In genomic region chr2:237742191-237742590, GRCh38 we compare ENCODE assay signal across 18 cellular contexts. TPM values are rescaled to one million over a fixed set of nuclear protein-coding genes. Genes with fewer than 3 reads are reported as not detected.
A peak's percentile ranks its signal among the peaks of the same experiment; 100 is the strongest.
DNase-seq lines count a peak whose midpoint lies in the region; ATAC-seq and TF ChIP-seq lines count a peak whose summit lies in the region.
"Had no signal": no experiment of that assay in that cellular context is flagged by ENCODE, and none has a peak within 500 bp of the region (broad histone marks: within the 10 kb centered on the region; RNA-seq: fewer than 3 reads in every experiment).

No MANE protein-coding gene starts in this region.

- no peak overlapping the region for H3K4me3 Mint-ChIP-seq in activated naive CD4-positive, alpha-beta T cell treated with anti-CD3 and anti-CD28 coated beads, Interleukin-2, amount 50 U/mL, for 24 hours
- H3K4me3 Mint-ChIP-seq in activated T-helper 1 cell treated with anti-CD3 and anti-CD28 coated beads, Interleukin-12 subunit alpha, Interleukin-12 subunit beta, Interleukin-2, Interleukin-4 antibody, amounts not matched to agents 30 ng/mL and 10 ng/mL and 1 ng/mL, durations not matched to agents 14 hours and 24 hours and 36 hours = no peak overlapping the region

- H3K4me3 ChIP-seq in mucosa of descending colon (no peak overlapping the region), transverse colon (no peak overlapping the region)
- H3K4me3 ChIP-seq: lung, SK-N-MC, upper lobe of right lung had no signal

- no peaks in the 10 kb centered on the region for H3K9me3 ChIP-seq in mucosa of descending colon
- H3K9me3 ChIP-seq in transverse colon = no peaks in the 10 kb centered on the region
- H3K9me3 ChIP-seq: upper lobe of right lung had no signal

- H3K27me3 Mint-ChIP-seq in activated naive CD4-positive, alpha-beta T cell treated with anti-CD3 and anti-CD28 coated beads, Interleukin-2, amount 50 U/mL, for 24 hours = no peaks in the 10 kb centered on the region
- H3K27me3 Mint-ChIP-seq in activated T-helper 1 cell treated with anti-CD3 and anti-CD28 coated beads, Interleukin-12 subunit alpha, Interleukin-12 subunit beta, Interleukin-2, Interleukin-4 antibody, amounts not matched to agents 30 ng/mL and 10 ng/mL and 1 ng/mL, durations not matched to agents 14 hours and 24 hours and 36 hours (ENCODE audit: insufficient read depth) = no peaks in the 10 kb centered on the region

- ATAC-seq in mucosa of descending colon (peak; percentile 33), HG03097 (IDR thresholded peaks at IDR 0.05; ENCODE audit: low FRiP score, unreplicated experiment) (no peak)
- ATAC-seq: upper lobe of right lung had no signal

- TF ChIP-seq CTCF in mucosa of descending colon (IDR thresholded peaks at IDR 0.05) = no peak
- no peak for TF ChIP-seq CTCF in transverse colon (IDR thresholded peaks at IDR 0.05)

- in situ Hi-C loops in transverse colon (cut with MboI; ENCODE audit: low pct_ligation_motif_present in 1 of 4, low pct_unique_long_range_greater_than_20kb in 1 of 4, low sequenced_read_pairs in 3 of 4) = loop anchor here (5.0 to 25.0 kb wide), 5 partner anchors 67 to 237 kb away; partner anchors contain the start of gene RAB17 (in 1 of the 4)

- peaks cover 56% of the 10 kb centered on the region for H3K4me1 Mint-ChIP-seq in activated naive CD4-positive, alpha-beta T cell treated with anti-CD3 and anti-CD28 coated beads, Interleukin-2, amount 50 U/mL, for 24 hours
- H3K4me1 Mint-ChIP-seq in activated T-helper 1 cell treated with anti-CD3 and anti-CD28 coated beads, Interleukin-12 subunit alpha, Interleukin-12 subunit beta, Interleukin-2, Interleukin-4 antibody, amounts not matched to agents 30 ng/mL and 10 ng/mL and 1 ng/mL, durations not matched to agents 14 hours and 24 hours and 36 hours (ENCODE audit: low read depth) = peaks cover 38% of the 10 kb centered on the region

- H3K27ac ChIP-seq in transverse colon = peak overlapping the region; percentile 26 to 86 (median 80)
- H3K27ac ChIP-seq: SK-N-MC, upper lobe of right lung had no signal

- peak overlapping the region; percentile 41 for H3K27ac Mint-ChIP-seq in activated naive CD4-positive, alpha-beta T cell treated with anti-CD3 and anti-CD28 coated beads, Interleukin-2, amount 50 U/mL, for 24 hours
- peak overlapping the region; percentile 68 for H3K27ac Mint-ChIP-seq in activated T-helper 1 cell treated with anti-CD3 and anti-CD28 coated beads, Interleukin-12 subunit alpha, Interleukin-12 subunit beta, Interleukin-2, Interleukin-4 antibody, amounts not matched to agents 30 ng/mL and 10 ng/mL and 1 ng/mL, durations not matched to agents 14 hours and 24 hours and 36 hours

- peaks cover 7% of the 10 kb centered on the region for H3K36me3 Mint-ChIP-seq in activated naive CD4-positive, alpha-beta T cell treated with anti-CD3 and anti-CD28 coated beads, Interleukin-2, amount 50 U/mL, for 24 hours
- H3K36me3 Mint-ChIP-seq in activated T-helper 1 cell treated with anti-CD3 and anti-CD28 coated beads, Interleukin-12 subunit alpha, Interleukin-12 subunit beta, Interleukin-2, Interleukin-4 antibody, amounts not matched to agents 30 ng/mL and 10 ng/mL and 1 ng/mL, durations not matched to agents 14 hours and 24 hours and 36 hours (ENCODE audit: low read depth) = peaks cover 21% of the 10 kb centered on the region

- no peak for TF ChIP-seq POLR2A in transverse colon (IDR thresholded peaks at IDR 0.05)

- TF ChIP-seq EP300 in transverse colon (IDR thresholded peaks at IDR 0.05; ENCODE audit: low read depth) = no peak

- no peaks in the 10 kb centered on the region for H3K27me3 ChIP-seq in transverse colon
- H3K27me3 ChIP-seq: upper lobe of right lung had no signal

- H3K36me3 ChIP-seq in mucosa of descending colon (ENCODE audit: low read depth) (no peaks in the 10 kb centered on the region), transverse colon (no peaks in the 10 kb centered on the region)

- no peaks in the 10 kb centered on the region for H3K9me3 Mint-ChIP-seq in activated naive CD4-positive, alpha-beta T cell treated with anti-CD3 and anti-CD28 coated beads, Interleukin-2, amount 50 U/mL, for 24 hours
- no peaks in the 10 kb centered on the region for H3K9me3 Mint-ChIP-seq in activated T-helper 1 cell treated with anti-CD3 and anti-CD28 coated beads, Interleukin-12 subunit alpha, Interleukin-12 subunit beta, Interleukin-2, Interleukin-4 antibody, amounts not matched to agents 30 ng/mL and 10 ng/mL and 1 ng/mL, durations not matched to agents 14 hours and 24 hours and 36 hours

- intact Hi-C loops in activated T-helper 1 cell treated with anti-CD3 and anti-CD28 coated beads, Interleukin-12 subunit alpha, Interleukin-12 subunit beta, Interleukin-2, Interleukin-4 antibody, amounts not matched to agents 30 ng/mL and 10 ng/mL and 1 ng/mL, durations not matched to agents 14 hours and 24 hours and 36 hours (cut with micrococcal nuclease) = no loop called here
- intact Hi-C loops in mucosa of descending colon (cut with DNase I, micrococcal nuclease) (loop anchor here (10.0 kb wide), 1 partner anchor 157 kb away; no protein-coding TSS in a partner anchor), transverse colon (cut with DNase I; ENCODE audit: low total_unique reads) (loop anchor here (10.0 kb wide), 1 partner anchor 117 kb away; the partner anchor contains the start of gene LRRFIP1)

- DNase-seq in activated naive CD4-positive, alpha-beta T cell treated with Interleukin-2 at 50 U/mL for 16 hours = no peak
- no peak for DNase-seq in activated T-helper 1 cell treated with anti-CD3 and anti-CD28 coated beads, Interleukin-12 subunit alpha, Interleukin-12 subunit beta, Interleukin-2, Interleukin-4 antibody, amounts not matched to agents 30 ng/mL and 10 ng/mL and 1 ng/mL, durations not matched to agents 14 hours and 24 hours and 36 hours (ENCODE audit: low spot score)
- DNase-seq in mucosa of descending colon = peak in 1 of 3 donors; percentile 45
- no peak for DNase-seq in transverse colon
- no peak for DNase-seq in activated gamma-delta T cell treated with Interleukin-2 at 50 U/mL for 16 hours
- no peak for DNase-seq in effector CD4-positive, alpha-beta T cell
- DNase-seq: activated effector memory CD4-positive, alpha-beta T cell treated with anti-CD3 and anti-CD28 coated beads, Interleukin-2, amount 50 U/mL, for 16 hours; DMS79 treated with DMSO at 0.1 percent for 48 hours; erythroblast; hypothalamus; NCI-H2171 treated with DMSO at 0.1 percent for 48 hours; occipital lobe; stimulated activated CD4-positive, alpha-beta T cell treated with anti-CD3 and anti-CD28 coated beads, Interleukin-12 subunit alpha, Interleukin-12 subunit beta, amount 100 ng/mL, for 4 hours; upper lobe of right lung had no signal

- H3K4me1 ChIP-seq in mucosa of descending colon (ENCODE audit: low read depth) (peaks cover 37% of the 10 kb centered on the region), transverse colon (peaks cover 26 to 77% (median 30%) of the 10 kb centered on the region in 4 donors)

- 78 to 85% methylated on average over 6 to 12 of the region's 12 CpGs for WGBS in transverse colon (ENCODE audit: low coverage in 1 of 2), 2 donors

RNA-seq across cellular contexts. Expression of gene RBM44, which starts 56.4 kb away (rescaled TPM):
- 0.49 and 1.1 TPM in 2 replicates for total RNA-seq in activated T-helper 1 cell treated with anti-CD3 and anti-CD28 coated beads, Interleukin-12 subunit alpha, Interleukin-12 subunit beta, Interleukin-2, Interleukin-4 antibody, amounts not matched to agents 30 ng/mL and 10 ng/mL and 1 ng/mL, durations not matched to agents 14 hours and 24 hours and 36 hours
- 1 to 10 TPM in 1 of 3 donors, under 1 TPM in 2; 0.07 to 1.1 (median 0.35) TPM for total RNA-seq in mucosa of descending colon
- total RNA-seq in transverse colon = 1 to 10 TPM in 1 of 4 donors, under 1 TPM in 2, not detected in 1; 0.27 to 1.2 (median 0.95) TPM
